ENCODE assay signal across 8 cellular contexts in genomic region chr7:27096756-27097514, GRCh38. TPM values are rescaled to one million over a fixed set of nuclear protein-coding genes. Genes with fewer than 3 reads are reported as not detected.
DNase-seq lines count a peak whose midpoint lies in the region; ATAC-seq and TF ChIP-seq lines count a peak whose summit lies in the region.

No MANE protein-coding gene starts in this region.

- peak in 1 of 2 donors; percentile 22 for ATAC-seq in activated T-cell treated with anti-CD3 and anti-CD28 coated beads, Interleukin-2, amount 50 U/mL, for 72 hours (replicated peaks in 1 of 2)
- ATAC-seq in PC-3 (peak; percentile 23), GM18861 (IDR thresholded peaks at IDR 0.05; ENCODE audit: unreplicated experiment) (no peak)

- H3K36me3 ChIP-seq in PC-3 (ENCODE audit: low read depth, low read length) (peaks cover 14% of the 10 kb centered on the region; the same call in 1 of the 2 replicates), endocrine pancreas (ENCODE audit: control insufficient read depth, insufficient read depth, low read length) (no peaks in the 10 kb centered on the region)

- no peaks in the 10 kb centered on the region for H3F3A ChIP-seq in PC-3 (ENCODE audit: low read length, unreplicated experiment)

- peaks cover 0 to 10% of the 10 kb centered on the region in 2 donors for H3K36me3 Mint-ChIP-seq in activated T-cell treated with anti-CD3 and anti-CD28 coated beads, Interleukin-2, amount 50 U/mL, for 72 hours (ENCODE audit: insufficient read depth in 2 of 2)

- BruUV-seq in PC-3 (replicated peaks; lab: Mats Ljungman, UMichigan) = no TSS peak

- H3K27me3 Mint-ChIP-seq in activated T-cell treated with anti-CD3 and anti-CD28 coated beads, Interleukin-2, amount 50 U/mL, for 72 hours (ENCODE audit: low read depth) = peaks cover 85% of the 10 kb centered on the region

- peak overlapping the region; percentile 11 for H3K27ac Mint-ChIP-seq in activated T-cell treated with anti-CD3 and anti-CD28 coated beads, Interleukin-2, amount 50 U/mL, for 72 hours

- POLR2A ChIA-PET in PC-3 (lab: Charles Lee; ENCODE audit: unreplicated experiment) = interaction anchor here (0.5 to 1.3 kb wide), 10 partner anchors 14 to 421 kb away, joined by 3 to 15 read pairs (median 6); partner anchors contain the start of gene HOXA10

- H3K9me3 Mint-ChIP-seq in activated T-cell treated with anti-CD3 and anti-CD28 coated beads, Interleukin-2, amount 50 U/mL, for 72 hours = no peaks in the 10 kb centered on the region

- H3K79me2 ChIP-seq in PC-3 (ENCODE audit: low read length) = peaks cover 52% of the 10 kb centered on the region

- DNase-seq in activated T-cell treated with anti-CD3 and anti-CD28 coated beads, Interleukin-2, amount 50 U/mL, for 72 hours = peak in 1 of 2 donors; percentile 37
- no peak for DNase-seq in activated T-cell treated with anti-CD3 and anti-CD28 coated beads, Interleukin-2, amount 50 U/mL, for 48 hours
- DNase-seq in PC-3 (peak; percentile 45), myocyte (ENCODE audit: low read depth) (peak; percentile 76), NCI-H2227 (lab: John Stamatoyannopoulos, UW; ENCODE audit: unreplicated experiment) (no peak), GM19240 (ENCODE audit: insufficient read length, low spot score) (no peak)

- H3K4me2 ChIP-seq in PC-3 (ENCODE audit: low read length) = peak overlapping the region; percentile 94

- no peaks in the 10 kb centered on the region for H3K27me3 ChIP-seq in PC-3 (ENCODE audit: low read length)
- peaks cover 26% of the 10 kb centered on the region for H3K27me3 ChIP-seq in endocrine pancreas (ENCODE audit: control insufficient read depth, insufficient read depth, low read length)

- no peaks in the 10 kb centered on the region for H3K9me2 ChIP-seq in PC-3 (replicated peaks; ENCODE audit: low read length)

- H3K4me1 Mint-ChIP-seq in activated T-cell treated with anti-CD3 and anti-CD28 coated beads, Interleukin-2, amount 50 U/mL, for 72 hours (ENCODE audit: low read depth) = peaks cover 48% of the 10 kb centered on the region

- H2AFZ ChIP-seq in PC-3 (ENCODE audit: low read length) = peak overlapping the region; percentile 64

- H3K4me3 ChIP-seq in PC-3 (ENCODE audit: low read length) = peak overlapping the region; percentile 84
- peak overlapping the region; percentile 2 for H3K4me3 ChIP-seq in endocrine pancreas (ENCODE audit: control insufficient read depth, insufficient read depth, low read length)

- H3K4me3 Mint-ChIP-seq in activated T-cell treated with anti-CD3 and anti-CD28 coated beads, Interleukin-2, amount 50 U/mL, for 72 hours = peak overlapping the region; percentile 87 to 89

- H3K4me1 ChIP-seq in PC-3 (ENCODE audit: insufficient read depth, low read length) (peaks cover 35% of the 10 kb centered on the region), endocrine pancreas (ENCODE audit: control insufficient read depth, insufficient read depth, low read length) (no peaks in the 10 kb centered on the region)

- H3K27ac ChIP-seq in PC-3 (ENCODE audit: low read length) = peak overlapping the region; percentile 88

- intact Hi-C loops in PC-3 (cut with micrococcal nuclease) = loop anchor here (2.0 kb wide), 1 partner anchor 50 kb away; no protein-coding TSS in a partner anchor

- H3K9ac ChIP-seq in PC-3 (ENCODE audit: low read length) = peak overlapping the region; percentile 79
- no peak overlapping the region for H3K9ac ChIP-seq in endocrine pancreas (ENCODE audit: control insufficient read depth, insufficient read depth, low read length)

- no peaks in the 10 kb centered on the region for H4K20me1 ChIP-seq in PC-3 (ENCODE audit: low read length)

- no peak for TF ChIP-seq CTCF in PC-3 (conservative IDR thresholded peaks at IDR 0.05; ENCODE audit: low read depth, low read length)

- CTCF ChIA-PET in PC-3 (lab: Charles Lee) = no interaction called here

- H3K9me3 ChIP-seq in PC-3 (ENCODE audit: low read length) = no peaks in the 10 kb centered on the region
- no peaks in the 10 kb centered on the region for H3K9me3 ChIP-seq in endocrine pancreas (ENCODE audit: control insufficient read depth, low read length)

RNA-seq across cellular contexts. Expression of gene HOXA1, which starts 1.1 kb away (rescaled TPM):
- total RNA-seq in activated T-cell treated with anti-CD3 and anti-CD28 coated beads, Interleukin-2, amount 50 U/mL, for 72 hours = under 1 TPM; 0.58 to 0.69 TPM
- total RNA-seq in PC-3 (2014; rRNA removed) (1.4 and 2.0 TPM in 2 replicates), myocyte (4.5 and 5.5 TPM in 2 replicates)
- 3.3 TPM for polyA plus RNA-seq in myocyte (2012)

RNA-seq across cellular contexts. Expression of gene HOXA2, which starts 5.5 kb away (rescaled TPM):
- not detected for total RNA-seq in activated T-cell treated with anti-CD3 and anti-CD28 coated beads, Interleukin-2, amount 50 U/mL, for 72 hours
- 0.07 and 1.8 TPM in 2 replicates for total RNA-seq in PC-3 (2014; rRNA removed)
- total RNA-seq in myocyte = 0.42 and 0.56 TPM in 2 replicates
- polyA plus RNA-seq in myocyte (2012) = 0.40 TPM

RNA-seq across cellular contexts. Expression of gene HOXA4, which starts 33.6 kb away (rescaled TPM):
- under 1 TPM in 1 of 2 donors, not detected in 1; 0.79 TPM for total RNA-seq in activated T-cell treated with anti-CD3 and anti-CD28 coated beads, Interleukin-2, amount 50 U/mL, for 72 hours
- total RNA-seq in PC-3 (2014; rRNA removed) = 2.3 and 5.1 TPM in 2 replicates
- total RNA-seq in myocyte = 5.0 and 6.7 TPM in 2 replicates
- 10.5 TPM for polyA plus RNA-seq in myocyte (2012)

RNA-seq across cellular contexts. Expression of gene HOXA5, which starts 46.5 kb away (rescaled TPM):
- under 1 TPM in 1 of 2 donors, not detected in 1; 0.14 TPM for total RNA-seq in activated T-cell treated with anti-CD3 and anti-CD28 coated beads, Interleukin-2, amount 50 U/mL, for 72 hours
- total RNA-seq in PC-3 (2014; rRNA removed) (7.0 and 7.5 TPM in 2 replicates), myocyte (5.7 and 8.8 TPM in 2 replicates)
- polyA plus RNA-seq in myocyte (2012) = 4.2 TPM

RNA-seq across cellular contexts. Expression of gene HOXA6, which starts 50.6 kb away (rescaled TPM):
- total RNA-seq in activated T-cell treated with anti-CD3 and anti-CD28 coated beads, Interleukin-2, amount 50 U/mL, for 72 hours = under 1 TPM in 1 of 2 donors, not detected in 1; 0.31 TPM
- total RNA-seq in PC-3 (2014; rRNA removed) (6.9 and 8.3 TPM in 2 replicates), myocyte (0.80 and 1.0 TPM in 2 replicates)
- polyA plus RNA-seq in myocyte (2012) = 1.1 TPM

Comparison
In these comparisons a context has a peak if more than half of its experiments do, and no peak if none do; other contexts are left out.
1. DNase-seq: peak in PC-3 (single experiment) and myocyte (single experiment); none in activated T-cell treated with anti-CD3 and anti-CD28 coated beads, Interleukin-2, amount 50 U/mL, for 48 hours (0 of 2), NCI-H2227 (single experiment) and GM19240 (single experiment).